22 cellular contexts compared by ENCODE assay signal in the genomic region with DNA sequence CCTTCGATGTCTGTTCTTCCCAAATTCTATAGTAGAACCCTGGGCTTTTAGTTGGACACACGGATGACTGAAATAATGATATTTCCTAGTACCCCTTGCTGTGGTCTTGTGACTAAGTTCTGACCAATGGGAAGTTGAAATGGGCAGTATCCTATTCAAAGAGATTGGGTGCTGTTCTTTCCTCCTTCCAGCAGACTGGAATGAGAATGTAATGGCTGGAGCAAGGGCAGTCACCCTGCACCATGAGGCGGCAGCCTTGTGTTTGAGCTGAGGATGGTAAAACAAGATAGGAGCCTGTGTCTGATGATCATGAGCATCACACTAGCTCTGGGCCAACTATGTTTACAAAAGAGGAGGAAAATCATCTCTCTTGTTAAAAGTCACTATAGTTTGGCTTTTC. TPM values are rescaled to one million over a fixed set of nuclear protein-coding genes. Genes with fewer than 3 reads are reported as not detected.
"Had no signal": no experiment of that assay in that cellular context is flagged by ENCODE, and none has a peak within 500 bp of the region (broad histone marks: within the 10 kb centered on the region; RNA-seq: fewer than 3 reads in every experiment).

No MANE protein-coding gene starts in this region.

- H3K27me3 Mint-ChIP-seq: activated CD4-positive, alpha-beta memory T cell treated with anti-CD3 and anti-CD28 coated beads for 36 hours; activated CD4-positive, alpha-beta T cell treated with anti-CD3 and anti-CD28 coated beads, Interleukin-2, amount 10 ng/mL, durations not matched to agents 7 days and 5 days; activated naive CD8-positive, alpha-beta T cell; brain; central memory CD8-positive, alpha-beta T cell had no signal

- H3K27ac Mint-ChIP-seq: activated CD4-positive, alpha-beta memory T cell treated with anti-CD3 and anti-CD28 coated beads for 36 hours; activated CD4-positive, alpha-beta T cell treated with anti-CD3 and anti-CD28 coated beads, Interleukin-2, amount 10 ng/mL, durations not matched to agents 7 days and 5 days; activated naive CD8-positive, alpha-beta T cell; activated T-helper 1 cell treated with anti-CD3 and anti-CD28 coated beads, Interleukin-12 subunit alpha, Interleukin-12 subunit beta, Interleukin-2, Interleukin-4 antibody, amounts not matched to agents 30 ng/mL and 10 ng/mL and 1 ng/mL, durations not matched to agents 14 hours and 24 hours and 36 hours; brain; T-helper 1 cell treated with Interleukin-12 subunit alpha and Interleukin-12 subunit beta and Interleukin-4 antibody, amounts not matched to agents 30 μg/mL and 1 μg/mL, for 36 hours had no signal

- H3K27ac ChIP-seq: Peyer's patch, SJSA1 had no signal

- H3K9me3 Mint-ChIP-seq: activated CD4-positive, alpha-beta memory T cell treated with anti-CD3 and anti-CD28 coated beads for 36 hours; activated CD4-positive, alpha-beta T cell treated with anti-CD3 and anti-CD28 coated beads, Interleukin-2, amount 10 ng/mL, durations not matched to agents 7 days and 5 days; activated T-helper 1 cell treated with anti-CD3 and anti-CD28 coated beads, Interleukin-12 subunit alpha, Interleukin-12 subunit beta, Interleukin-2, Interleukin-4 antibody, amounts not matched to agents 30 ng/mL and 10 ng/mL and 1 ng/mL, durations not matched to agents 14 hours and 24 hours and 36 hours; brain; central memory CD8-positive, alpha-beta T cell; T-helper 1 cell treated with Interleukin-12 subunit alpha and Interleukin-12 subunit beta and Interleukin-4 antibody, amounts not matched to agents 30 μg/mL and 1 μg/mL, for 36 hours had no signal

- H3K9me3 ChIP-seq: Peyer's patch, SJSA1 had no signal

- H3K4me3 Mint-ChIP-seq: activated CD4-positive, alpha-beta memory T cell treated with anti-CD3 and anti-CD28 coated beads for 36 hours; activated CD4-positive, alpha-beta T cell treated with anti-CD3 and anti-CD28 coated beads, Interleukin-2, amount 10 ng/mL, durations not matched to agents 7 days and 5 days; activated naive CD8-positive, alpha-beta T cell; activated T-helper 1 cell treated with anti-CD3 and anti-CD28 coated beads, Interleukin-12 subunit alpha, Interleukin-12 subunit beta, Interleukin-2, Interleukin-4 antibody, amounts not matched to agents 30 ng/mL and 10 ng/mL and 1 ng/mL, durations not matched to agents 14 hours and 24 hours and 36 hours; brain; central memory CD8-positive, alpha-beta T cell; T-helper 1 cell treated with Interleukin-12 subunit alpha and Interleukin-12 subunit beta and Interleukin-4 antibody, amounts not matched to agents 30 μg/mL and 1 μg/mL, for 36 hours had no signal

- H3K27me3 ChIP-seq: Peyer's patch, SJSA1 had no signal

- H3K4me3 ChIP-seq: Peyer's patch, SJSA1 had no signal

- DNase-seq: activated CD4-positive, alpha-beta memory T cell treated with anti-CD3 and anti-CD28 coated beads for 36 hours; activated CD4-positive, alpha-beta T cell treated with anti-CD3 and anti-CD28 coated beads, Interleukin-2, amount 10 ng/mL, durations not matched to agents 7 days and 5 days; activated CD4-positive, CD25-positive, alpha-beta regulatory T cell; activated CD8-positive, alpha-beta memory T cell treated with anti-CD3 and anti-CD28 coated beads for 24 hours; activated effector memory CD4-positive, alpha-beta T cell treated with Interleukin-2 at 50 U/mL for 16 hours; activated naive CD4-positive, alpha-beta T cell; amygdala; Kasumi-1; NCI-H1105 treated with DMSO at 0.1 percent for 48 hours; NCI-H1436 treated with DMSO at 0.1 percent for 48 hours; NCI-H187; NCI-H2081; NCI-H510A treated with DMSO at 0.1 percent for 48 hours; Peyer's patch; SHP77; T1000 had no signal

RNA-seq across cellular contexts. Expression of a gene that starts 17.9 kb away (rescaled TPM):
- total RNA-seq: activated CD4-positive, alpha-beta memory T cell treated with anti-CD3 and anti-CD28 coated beads for 36 hours; activated CD4-positive, alpha-beta T cell treated with anti-CD3 and anti-CD28 coated beads, Interleukin-2, amount 10 ng/mL, durations not matched to agents 7 days and 5 days; Peyer's patch; SJSA1 had no signal
